In genomic region chr11:128610765-128611617, GRCh38 we compare ENCODE assay signal across 9 cellular contexts. TPM values are rescaled to one million over a fixed set of nuclear protein-coding genes. Genes with fewer than 3 reads are reported as not detected.
DNase-seq lines count a peak whose midpoint lies in the region; ATAC-seq, FAIRE-seq and TF ChIP-seq lines count a peak whose summit lies in the region.
"Had no signal": no experiment of that assay in that cellular context is flagged by ENCODE, and none has a peak within 500 bp of the region (broad histone marks: within the 10 kb centered on the region; RNA-seq: fewer than 3 reads in every experiment).

No MANE protein-coding gene starts in this region.

- TF ChIP-seq CTCF in upper lobe of right lung (IDR thresholded peaks at IDR 0.05) = no peak

- no peaks in the 10 kb centered on the region for H3K9me3 ChIP-seq in upper lobe of right lung

- H3K27ac ChIP-seq in upper lobe of right lung = peak overlapping the region; percentile 47
- H3K27ac ChIP-seq: VCaP had no signal

- intact Hi-C loops in left ventricle myocardium superior (cut with micrococcal nuclease) = no loop called here
- intact Hi-C loops in upper lobe of right lung (cut with DNase I) = no loop called here

- no peaks in the 10 kb centered on the region for H3K36me3 ChIP-seq in upper lobe of right lung

- FAIRE-seq in GM19239 (lab: Jason Lieb, UNC) (peak; percentile 99), urothelium cell line (lab: Jason Lieb, UNC) (no peak)

- peaks cover 16% of the 10 kb centered on the region for H3K4me1 ChIP-seq in upper lobe of right lung

- peak; percentile 65 for DNase-seq in GM19239 (ENCODE audit: insufficient read length, low spot score)
- peak; percentile 62 for DNase-seq in activated CD4-positive, CD25-positive, alpha-beta regulatory T cell treated with anti-CD3 and anti-CD28 coated beads, Interleukin-2, amount 50 U/mL, for 72 hours
- no peak for DNase-seq in left ventricle myocardium superior
- no peak for DNase-seq in upper lobe of right lung
- no peak for DNase-seq in NCI-H1417 (lab: John Stamatoyannopoulos, UW)
- DNase-seq in urothelium cell line (ENCODE audit: low spot score) = no peak
- DNase-seq in NK-92 (lab: John Stamatoyannopoulos, UW; ENCODE audit: unreplicated experiment) = no peak

- H3K27me3 ChIP-seq in upper lobe of right lung = no peaks in the 10 kb centered on the region

- ATAC-seq in HG03064 (IDR thresholded peaks at IDR 0.05; ENCODE audit: low read depth, unreplicated experiment) (peak; percentile 96), left ventricle myocardium superior (peak; percentile 48), upper lobe of right lung (peak; percentile 50)

- H3K4me3 ChIP-seq in upper lobe of right lung = no peak overlapping the region

RNA-seq across cellular contexts. Expression of gene ETS1, which starts 23.6 kb away (rescaled TPM):
- total RNA-seq in left ventricle myocardium superior = 53.4 TPM
- total RNA-seq in upper lobe of right lung = 121 TPM

Comparison
In these comparisons a context has a peak if more than half of its experiments do, and no peak if none do; other contexts are left out.
1. DNase-seq: peak in GM19239 (single experiment) and activated CD4-positive, CD25-positive, alpha-beta regulatory T cell treated with anti-CD3 and anti-CD28 coated beads, Interleukin-2, amount 50 U/mL, for 72 hours (single experiment); none in left ventricle myocardium superior (single experiment), upper lobe of right lung (single experiment), NCI-H1417 (0 of 3), urothelium cell line (single experiment) and NK-92 (single experiment).
2. Peak in every context shown above with its lines, with median percentiles within 50 percentile points of each other: ATAC-seq.